In genomic region chr13:37486171-37486661, GRCh38 we compare ENCODE assay signal across 21 cellular contexts.
DNase-seq lines count a peak whose midpoint lies in the region; ATAC-seq, FAIRE-seq and TF ChIP-seq lines count a peak whose summit lies in the region.
"Had no signal": no experiment of that assay in that cellular context is flagged by ENCODE, and none has a peak within 500 bp of the region (broad histone marks: within the 10 kb centered on the region; RNA-seq: fewer than 3 reads in every experiment).

No MANE protein-coding gene starts in this region.

- no peak overlapping the region for H2AK5ac ChIP-seq in IMR-90 (ENCODE audit: low read depth, low read length)

- H3K4me1 ChIP-seq in ACC112 (ENCODE audit: control insufficient read depth, insufficient read depth, low read length, unreplicated experiment) (peaks cover 20% of the 10 kb centered on the region), IMR-90 (ENCODE audit: control insufficient read depth, insufficient read depth, low read length) (peaks cover 1% of the 10 kb centered on the region; the same call in 1 of the 2 replicates), ascending aorta (peaks cover 0 to 7% of the 10 kb centered on the region in 2 donors), Karpas-422 (ENCODE audit: low read length) (no peaks in the 10 kb centered on the region)
- H3K4me1 ChIP-seq: prostate gland had no signal

- no peaks in the 10 kb centered on the region for H4K20me1 ChIP-seq in IMR-90 (ENCODE audit: insufficient read depth, low read length)
- no peaks in the 10 kb centered on the region for H4K20me1 ChIP-seq in Karpas-422 (ENCODE audit: insufficient read depth, low read depth, low read length)

- peak overlapping the region; percentile 65 for H3K18ac ChIP-seq in IMR-90 (ENCODE audit: low read depth, low read length)

- WGBS in IMR-90 (ENCODE audit: extremely low coverage in 2 of 2, insufficient read length in 1 of 2), 2 experiments = 73% methylated on average over 2 of the region's 7 CpGs; no CpG with 5 or more reads in 1 of the 2 experiments

- H3K27ac ChIP-seq in ACC112 (ENCODE audit: low read depth, low read length) (peak overlapping the region; percentile 47), IMR-90 (ENCODE audit: insufficient read depth, low read length) (no peak overlapping the region), ascending aorta (peak overlapping the region; percentile 32 to 55), Karpas-422 (ENCODE audit: low read length) (no peak overlapping the region)
- H3K27ac ChIP-seq: prostate gland had no signal

- no peak overlapping the region for H3K14ac ChIP-seq in IMR-90 (replicated peaks; ENCODE audit: low read depth, low read length)

- H3K79me2 ChIP-seq in ACC112 (ENCODE audit: control insufficient read depth, insufficient read depth, low read length, unreplicated experiment) (no peaks in the 10 kb centered on the region), Karpas-422 (ENCODE audit: low read length) (no peaks in the 10 kb centered on the region)

- H3K9me3 ChIP-seq in IMR-90 (ENCODE audit: control insufficient read depth, insufficient read depth, low read length) = no peaks in the 10 kb centered on the region
- no peaks in the 10 kb centered on the region for H3K9me3 ChIP-seq in ascending aorta
- H3K9me3 ChIP-seq in Karpas-422 (ENCODE audit: low read length) = no peaks in the 10 kb centered on the region
- H3K9me3 ChIP-seq: prostate gland had no signal

- in situ Hi-C loops in IMR-90 (cut with MboI; ENCODE audit: low sequenced_read_pairs) = no loop called here

- no peak overlapping the region for H2BK20ac ChIP-seq in IMR-90 (ENCODE audit: low read depth, low read length)

- no peak overlapping the region; the same call in 1 of the 2 replicates for H3K4ac ChIP-seq in IMR-90 (ENCODE audit: low read depth, low read length)

- H3K27me3 ChIP-seq in ACC112 (ENCODE audit: insufficient read depth, low read length) (no peaks in the 10 kb centered on the region), IMR-90 (ENCODE audit: control insufficient read depth, insufficient read depth, low read length) (no peaks in the 10 kb centered on the region), ascending aorta (no peaks in the 10 kb centered on the region), Karpas-422 (ENCODE audit: low read length) (0 out of 2 replicates have a peak, but pooled peaks cover 2% of the 10 kb centered on the region)

- no peak overlapping the region for H4K91ac ChIP-seq in IMR-90 (ENCODE audit: insufficient read depth, low read depth, low read length)

- no peaks in the 10 kb centered on the region for H3K36me3 ChIP-seq in ACC112 (ENCODE audit: insufficient read depth, low read length)
- no peaks in the 10 kb centered on the region for H3K36me3 ChIP-seq in IMR-90 (ENCODE audit: control insufficient read depth, insufficient read depth, low read length)
- no peaks in the 10 kb centered on the region for H3K36me3 ChIP-seq in ascending aorta
- H3K36me3 ChIP-seq in Karpas-422 (ENCODE audit: insufficient read depth, low read length) = no peaks in the 10 kb centered on the region
- H3K36me3 ChIP-seq: prostate gland had no signal

- FAIRE-seq in GM12892 (lab: Jason Lieb, UNC) = no peak

- no peak overlapping the region for H4K5ac ChIP-seq in IMR-90 (ENCODE audit: low read depth, low read length)

- no peak for DNase-seq in IMR-90
- DNase-seq in ascending aorta (ENCODE audit: low spot score in 2 of 2) = no peak
- DNase-seq in iris pigment epithelial cell (ENCODE audit: low read depth) = peak; percentile 89
- no peak for DNase-seq in Karpas-422
- DNase-seq in HUDEP-2 (lab: John Stamatoyannopoulos, UW; ENCODE audit: unreplicated experiment in 76 of 76) = no peak
- DNase-seq in GM12892 (ENCODE audit: insufficient read length) = no peak
- no peak for DNase-seq in SW480 (ENCODE audit: low spot score)
- DNase-seq: activated CD4-positive, alpha-beta T cell treated with anti-CD3 and anti-CD28 coated beads, Interleukin-2, amount 10 ng/mL, durations not matched to agents 7 days and 5 days; CD8-positive, alpha-beta T cell; DMS79; HCEC 1CT; KG1; left cardiac atrium; midbrain; NCI-H1105; NCI-H510A treated with DMSO at 0.1 percent for 48 hours; stimulated activated CD4-positive, alpha-beta T cell treated with anti-CD3 and anti-CD28 coated beads, Interleukin-4, amount 100 ng/mL, for 1 hour; stimulated activated naive CD8-positive, alpha-beta T cell treated with anti-CD3 and anti-CD28 coated beads, Interleukin-15, amount 100 ng/mL, for 72 hours; trophoblast cell had no signal

- H3K23ac ChIP-seq in IMR-90 (ENCODE audit: low read depth, low read length) = no peak overlapping the region

- H2BK5ac ChIP-seq in IMR-90 (ENCODE audit: low read depth, low read length, poor library complexity, severe bottlenecking) = no peak overlapping the region

- H3K4me3 ChIP-seq in ACC112 (ENCODE audit: low read depth, low read length) (peak overlapping the region; percentile 76), IMR-90 (ENCODE audit: insufficient read depth, low read depth, low read length) (no peak overlapping the region), ascending aorta (peak overlapping the region in 1 of 2 donors; percentile 37), Karpas-422 (ENCODE audit: low read length) (no peak overlapping the region)
- H3K4me3 ChIP-seq: prostate gland had no signal

- no peak overlapping the region; a peak in 1 of 4 replicates for H4K8ac ChIP-seq in IMR-90 (ENCODE audit: low read depth in 2 of 2, low read length in 2 of 2)

- dilution Hi-C loops in IMR-90 (cut with HindIII; ENCODE audit: low sequenced_read_pairs, unreplicated experiment) = no loop called here

- no peak overlapping the region for H2BK15ac ChIP-seq in IMR-90 (ENCODE audit: low read depth, low read length)

- H3K9me2 ChIP-seq in Karpas-422 (replicated peaks; ENCODE audit: insufficient read depth, low read length) = no peaks in the 10 kb centered on the region

- H3K4me2 ChIP-seq in IMR-90 (ENCODE audit: low read depth, low read length) (peak overlapping the region; percentile 43; the same call in 1 of the 2 replicates), Karpas-422 (ENCODE audit: low read depth, low read length, poor library complexity, severe bottlenecking) (no peak overlapping the region)

- POLR2A ChIA-PET in IMR-90 (lab: Charles Lee; ENCODE audit: unreplicated experiment) = no interaction called here

- TF ChIP-seq CTCF in IMR-90 (conservative IDR thresholded peaks at IDR 0.05; ENCODE audit: low read depth, low read length) (no peak), ascending aorta (IDR thresholded peaks at IDR 0.05) (no peak)

- no peak overlapping the region for H3K56ac ChIP-seq in IMR-90 (ENCODE audit: extremely low read depth, insufficient read depth, low read length)

- no peak for ATAC-seq in IMR-90 (ENCODE audit: low read depth)
- ATAC-seq: CD8-positive, alpha-beta T cell; stimulated activated naive CD8-positive, alpha-beta T cell treated with anti-CD3 and anti-CD28 coated beads, Interleukin-15, amount 100 ng/mL, for 72 hours had no signal

- no peak overlapping the region for H2BK120ac ChIP-seq in IMR-90 (ENCODE audit: low read depth, low read length)

- peaks cover 6% of the 10 kb centered on the region; the same call in 1 of the 2 replicates for H3K9me1 ChIP-seq in IMR-90 (ENCODE audit: insufficient read depth, low read length)

- no peak overlapping the region for H2AK9ac ChIP-seq in IMR-90 (replicated peaks; ENCODE audit: low read depth, low read length, poor library complexity)

- TF ChIP-seq RAD21 in IMR-90 (IDR thresholded peaks at IDR 0.05; ENCODE audit: low read length) = no peak

- BruUV-seq in IMR-90 (replicated peaks; lab: Mats Ljungman, UMichigan) = no TSS peak

- H2AFZ ChIP-seq in ACC112 (ENCODE audit: low read length, unreplicated experiment) (peak overlapping the region; percentile 94), IMR-90 (replicated peaks; ENCODE audit: low read length, poor library complexity) (no peak overlapping the region), Karpas-422 (ENCODE audit: low read length) (no peak overlapping the region)

- no peak for TF ChIP-seq POLR2A in IMR-90 (IDR thresholded peaks at IDR 0.05; ENCODE audit: low read depth, low read length)
- no peak for TF ChIP-seq POLR2A in GM12892 (IDR thresholded peaks at IDR 0.05; ENCODE audit: low read depth, low read length)

- no peak overlapping the region for H3K9ac ChIP-seq in IMR-90 (ENCODE audit: low read depth, low read length)
- H3K9ac ChIP-seq in Karpas-422 (ENCODE audit: low read length) = no peak overlapping the region

- intact Hi-C loops in IMR-90 (cut with micrococcal nuclease) (no loop called here), ascending aorta (cut with DNase I) (no loop called here)

- CTCF ChIA-PET in IMR-90 (lab: Yijun Ruan, JAX) = no interaction called here

- H3K79me1 ChIP-seq in IMR-90 (ENCODE audit: low read depth in 1 of 2, low read length in 2 of 2) = no peaks in the 10 kb centered on the region

TF ChIP-seq in IMR-90, 13 proteins besides CTCF, POLR2A, EP300 and RAD21 (continues in another document):
- TF ChIP-seq CHD1 (IDR thresholded peaks at IDR 0.05; ENCODE audit: low read depth, low read length) = no peak
- TF ChIP-seq RFX5 (IDR thresholded peaks at IDR 0.05; ENCODE audit: low read depth, low read length) = no peak
- no peak for TF ChIP-seq SMC3 (IDR thresholded peaks at IDR 0.05; ENCODE audit: low read depth, low read length)
- no peak for TF ChIP-seq NFE2L2 (IDR thresholded peaks at IDR 0.05; ENCODE audit: low read depth, low read length)
- no peak for TF ChIP-seq RCOR1 (IDR thresholded peaks at IDR 0.05; ENCODE audit: insufficient replicate concordance, low read length)
- TF ChIP-seq FOS (IDR thresholded peaks at IDR 0.05; ENCODE audit: low read depth, low read length) = no peak
- TF ChIP-seq CEBPB (IDR thresholded peaks at IDR 0.05; ENCODE audit: low read depth, low read length) = no peak
- TF ChIP-seq ELK1 (IDR thresholded peaks at IDR 0.05; ENCODE audit: borderline replicate concordance, low read depth, low read length) = no peak
- no peak for TF ChIP-seq MAFK (IDR thresholded peaks at IDR 0.05; ENCODE audit: low read depth, low read length)
- no peak for TF ChIP-seq USF2 (IDR thresholded peaks at IDR 0.05; ENCODE audit: low read depth, low read length)

Comparison
In these comparisons a context has a peak if more than half of its experiments do, and no peak if none do; other contexts are left out.
1. H3K27ac ChIP-seq: peak in ACC112 (single experiment) and ascending aorta (2 of 2); none in IMR-90 (single experiment) and Karpas-422 (single experiment).